ENCODE assay signal across 21 cellular contexts in genomic region chr10:44184633-44185314, GRCh38.
"Had no signal": no experiment of that assay in that cellular context is flagged by ENCODE, and none has a peak within 500 bp of the region (broad histone marks: within the 10 kb centered on the region; RNA-seq: fewer than 3 reads in every experiment).

No MANE protein-coding gene starts in this region.

- H3K27me3 Mint-ChIP-seq: stimulated activated naive B cell treated with anti-CD40 and anti-IgM and Interleukin-4, amounts not matched to agents 10 μg/mL and 1 μg/mL and 100 μg/mL, for 72 hours had no signal

- H3K4me3 ChIP-seq: gastrocnemius medialis, heart left ventricle, hepatocyte, lung, prostate gland, right atrium auricular region, sigmoid colon, skin epidermis, spleen, thoracic aorta, tibial nerve had no signal

- H3K4me3 Mint-ChIP-seq: effector memory CD8-positive, alpha-beta T cell; memory B cell; natural killer cell; neural crest cell; stimulated activated naive B cell treated with anti-CD40 and anti-IgM and Interleukin-4, amounts not matched to agents 10 μg/mL and 1 μg/mL and 100 μg/mL, for 72 hours; stimulated activated naive CD8-positive, alpha-beta T cell treated with anti-CD3 and anti-CD28 coated beads, Interleukin-15, Interleukin-2, amounts not matched to agents 100 ng/mL and 50 ng/mL, for 24 hours had no signal

- H3K79me2 ChIP-seq: hepatocyte had no signal

- FAIRE-seq: kidney had no signal

- H3K4me1 Mint-ChIP-seq: memory B cell; natural killer cell; stimulated activated naive B cell treated with anti-CD40 and anti-IgM and Interleukin-4, amounts not matched to agents 10 μg/mL and 1 μg/mL and 100 μg/mL, for 72 hours had no signal

- H3K36me3 Mint-ChIP-seq: memory B cell; natural killer cell; stimulated activated naive B cell treated with anti-CD40 and anti-IgM and Interleukin-4, amounts not matched to agents 10 μg/mL and 1 μg/mL and 100 μg/mL, for 72 hours had no signal

- H3K9me3 Mint-ChIP-seq: natural killer cell, neural crest cell had no signal

- DNase-seq: cerebellar nuclear complex; cortex of kidney; effector memory CD8-positive, alpha-beta T cell; gastrocnemius medialis; heart left ventricle; kidney; natural killer cell; spleen; stimulated activated CD4-positive, alpha-beta T cell treated with anti-CD3 and anti-CD28 coated beads, Interleukin-4, amount 100 ng/mL, for 4 hours; stimulated activated naive B cell treated with anti-CD40 and anti-IgM and Interleukin-4, amounts not matched to agents 10 μg/mL and 1 μg/mL and 100 μg/mL, for 72 hours had no signal

- H2AFZ ChIP-seq: hepatocyte had no signal

- ATAC-seq: effector memory CD8-positive, alpha-beta T cell; gastrocnemius medialis; stimulated activated naive B cell treated with anti-CD40 and anti-IgM and Interleukin-4, amounts not matched to agents 10 μg/mL and 1 μg/mL and 100 μg/mL, for 72 hours had no signal

- H3K27ac Mint-ChIP-seq: effector memory CD8-positive, alpha-beta T cell; memory B cell; natural killer cell; stimulated activated naive B cell treated with anti-CD40 and anti-IgM and Interleukin-4, amounts not matched to agents 10 μg/mL and 1 μg/mL and 100 μg/mL, for 72 hours; stimulated activated naive CD8-positive, alpha-beta T cell treated with anti-CD3 and anti-CD28 coated beads, Interleukin-15, Interleukin-2, amounts not matched to agents 100 ng/mL and 50 ng/mL, for 24 hours had no signal

- H3K4me1 ChIP-seq: gastrocnemius medialis, prostate gland, right atrium auricular region, spleen had no signal

- H3K36me3 ChIP-seq: gastrocnemius medialis, heart left ventricle, prostate gland, right atrium auricular region, sigmoid colon, spleen, thoracic aorta, tibial nerve had no signal

- H3K9me3 ChIP-seq: gastrocnemius medialis, heart left ventricle, prostate gland, right atrium auricular region, sigmoid colon, thoracic aorta, tibial nerve had no signal

- H3K27me3 ChIP-seq: gastrocnemius medialis, heart left ventricle, hepatocyte, right atrium auricular region, sigmoid colon, spleen, tibial nerve had no signal

- H3K27ac ChIP-seq: gastrocnemius medialis, heart left ventricle, hepatocyte, prostate gland, right atrium auricular region, spleen, thoracic aorta, tibial nerve had no signal

- H3K4me2 ChIP-seq: hepatocyte had no signal
